In genomic region chr5:93246093-93246855, GRCh38 we compare ENCODE assay signal across 10 cellular contexts.
DNase-seq lines count a peak whose midpoint lies in the region; ATAC-seq and TF ChIP-seq lines count a peak whose summit lies in the region.
"Had no signal": no experiment of that assay in that cellular context is flagged by ENCODE, and none has a peak within 500 bp of the region (broad histone marks: within the 10 kb centered on the region; RNA-seq: fewer than 3 reads in every experiment).

No MANE protein-coding gene starts in this region.

- H3K4me2 ChIP-seq in HCT116 (ENCODE audit: low read length) = no peak overlapping the region

- TF ChIP-seq POLR2A in HCT116 (IDR thresholded peaks at IDR 0.05; ENCODE audit: borderline replicate concordance, extremely low read depth, insufficient read depth, insufficient read length) (no peak), heart left ventricle (IDR thresholded peaks at IDR 0.05) (no peak)

- no peaks in the 10 kb centered on the region for H3K79me2 ChIP-seq in HCT116 (ENCODE audit: insufficient read depth, low read length)

- H3K36me3 Mint-ChIP-seq in CD4-positive, alpha-beta memory T cell = no peaks in the 10 kb centered on the region

- no peaks in the 10 kb centered on the region for H3K4me1 Mint-ChIP-seq in CD4-positive, alpha-beta memory T cell

- H2AFZ ChIP-seq in HCT116 (ENCODE audit: low read depth, low read length, poor library complexity, severe bottlenecking) = no peak overlapping the region

- no TSS peak for BruUV-seq in HCT116 (replicated peaks; lab: Mats Ljungman, UMichigan)

- no peak for TF ChIP-seq RAD21 in HCT116 (IDR thresholded peaks at IDR 0.05; ENCODE audit: low read depth)

- ATAC-seq in HCT116 (no peak), heart left ventricle (peak; percentile 42 to 63 (median 50)), sciatic nerve (peak; percentile 72), GM19023 (IDR thresholded peaks at IDR 0.05; ENCODE audit: unreplicated experiment) (no peak), HG03469 (IDR thresholded peaks at IDR 0.05; ENCODE audit: unreplicated experiment) (no peak)
- ATAC-seq: esophagus mucosa had no signal

- DNase-seq in HCT116 (ENCODE audit: low read depth, low spot score) (no peak), RPMI7951 (ENCODE audit: low read depth) (peak; percentile 56), heart left ventricle (peak in 1 of 5 donors; percentile 14), sciatic nerve (ENCODE audit: low spot score) (no peak)
- no peak for DNase-seq in CD4-positive, alpha-beta memory T cell
- DNase-seq in activated T-cell treated with anti-CD3 and anti-CD28 coated beads, Interleukin-2, amount 50 U/mL, for 1 hour = no peak
- DNase-seq: T1000 had no signal

- POLR2A ChIA-PET in HCT116 (lab: Charles Lee) = no interaction called here
- POLR2A ChIA-PET in CD4-positive, alpha-beta memory T cell (lab: Charles Lee; ENCODE audit: partially characterized antibody) = no interaction called here

- no peak overlapping the region for H3K9ac ChIP-seq in HCT116 (ENCODE audit: low read length)

- no peak overlapping the region for H3K4me3 ChIP-seq in HCT116 (replicated peaks in 1 of 2; ENCODE audit: low read depth in 1 of 2, low read length in 2 of 2)
- no peak overlapping the region for H3K4me3 ChIP-seq in heart left ventricle
- no peak overlapping the region for H3K4me3 ChIP-seq in CD4-positive, alpha-beta memory T cell (ENCODE audit: low read length in 2 of 2)

- CTCF ChIA-PET in HCT116 (lab: Charles Lee) = no interaction called here
- CTCF ChIA-PET in CD4-positive, alpha-beta memory T cell (lab: Charles Lee; ENCODE audit: partially characterized antibody) = no interaction called here

- intact Hi-C loops in HCT116 (cut with micrococcal nuclease) = no loop called here
- intact Hi-C loops in heart left ventricle (cut with DNase I) = no loop called here
- intact Hi-C loops in sciatic nerve (cut with DNase I) = no loop called here
- intact Hi-C loops in CD4-positive, alpha-beta memory T cell (cut with micrococcal nuclease) = no loop called here

- H3K9me3 ChIP-seq in HCT116 (ENCODE audit: control insufficient read depth in 1 of 2, insufficient read depth in 1 of 2, low read depth in 1 of 2, low read length in 2 of 2) = no peaks in the 10 kb centered on the region
- no peaks in the 10 kb centered on the region for H3K9me3 ChIP-seq in heart left ventricle
- no peaks in the 10 kb centered on the region for H3K9me3 ChIP-seq in CD4-positive, alpha-beta memory T cell (ENCODE audit: control insufficient read depth in 1 of 2, low read length in 2 of 2)

- H4K20me1 ChIP-seq in HCT116 (ENCODE audit: insufficient read depth) = no peaks in the 10 kb centered on the region

- no peaks in the 10 kb centered on the region for H3K27me3 Mint-ChIP-seq in CD4-positive, alpha-beta memory T cell

- no peaks in the 10 kb centered on the region for H3K36me3 ChIP-seq in HCT116 (ENCODE audit: control insufficient read depth in 1 of 2, insufficient read depth in 2 of 2, low read length in 2 of 2)
- no peaks in the 10 kb centered on the region for H3K36me3 ChIP-seq in heart left ventricle
- H3K36me3 ChIP-seq in CD4-positive, alpha-beta memory T cell (ENCODE audit: insufficient read depth, low read length) = no peaks in the 10 kb centered on the region

- H3K27ac Mint-ChIP-seq in CD4-positive, alpha-beta memory T cell = no peak overlapping the region

- H3K4me1 ChIP-seq in HCT116 (ENCODE audit: control insufficient read depth in 1 of 2, insufficient read depth in 2 of 2, low read length in 2 of 2) (peaks cover 22 to 39% of the 10 kb centered on the region in 2 experiments), heart left ventricle (peaks cover 0 to 10% (median 0%) of the 10 kb centered on the region in 12 donors)
- H3K4me1 ChIP-seq in CD4-positive, alpha-beta memory T cell (ENCODE audit: insufficient read depth, low read length) = no peaks in the 10 kb centered on the region

- no peak overlapping the region for H3K4me3 Mint-ChIP-seq in CD4-positive, alpha-beta memory T cell

- no peaks in the 10 kb centered on the region for H3K9me2 ChIP-seq in HCT116 (ENCODE audit: insufficient read depth)

- TF ChIP-seq CTCF in HCT116 (IDR thresholded peaks at IDR 0.05 in 2 of 3, conservative IDR thresholded peaks at IDR 0.05 in 1 of 3; ENCODE audit: borderline replicate concordance in 1 of 3, insufficient read depth in 1 of 3, low read depth in 2 of 3, low read length in 2 of 3) = no peak
- no peak for TF ChIP-seq CTCF in heart left ventricle (IDR thresholded peaks at IDR 0.05)

- RAD21 ChIA-PET in HCT116 (lab: Charles Lee; ENCODE audit: low non-redundant PET in 1 of 2, low total read pairs in 2 of 2, uncharacterized antibody in 2 of 2, unreplicated experiment in 2 of 2) = no interaction called here

- peaks cover 0 to 3% (median 0%) of the 10 kb centered on the region in 8 donors for H3K9me3 Mint-ChIP-seq in CD4-positive, alpha-beta memory T cell

- 55 to 62% (median 59%) methylated on average over 6 of the region's 6 CpGs for WGBS in heart left ventricle, 4 donors

- peak overlapping the region; percentile 55 for H3K27ac ChIP-seq in HCT116 (ENCODE audit: low read depth, low read length)
- H3K27ac ChIP-seq in heart left ventricle = peak overlapping the region in 6 of 12 donors; percentile 6 to 45 (median 12)
- no peak overlapping the region for H3K27ac ChIP-seq in CD4-positive, alpha-beta memory T cell (ENCODE audit: low read depth, low read length)

- H3K27me3 ChIP-seq in HCT116 (ENCODE audit: insufficient read depth, low read length) (no peaks in the 10 kb centered on the region), heart left ventricle (no peaks in the 10 kb centered on the region)
- no peaks in the 10 kb centered on the region for H3K27me3 ChIP-seq in CD4-positive, alpha-beta memory T cell (ENCODE audit: insufficient read depth, low read length)

TF ChIP-seq in HCT116, 20 proteins besides CTCF, POLR2A, EP300 and RAD21:
- TF ChIP-seq MAX (IDR thresholded peaks at IDR 0.05) (no peak), SRF (IDR thresholded peaks at IDR 0.05; ENCODE audit: low read depth) (no peak), EZH2 (IDR thresholded peaks at IDR 0.05) (no peak), SIN3A (IDR thresholded peaks at IDR 0.05; ENCODE audit: low read depth) (no peak), ZBTB33 (IDR thresholded peaks at IDR 0.05; ENCODE audit: extremely low read depth, insufficient replicate concordance, low read length) (no peak), REST (IDR thresholded peaks at IDR 0.05; ENCODE audit: low read depth) (peak; percentile 22; the same call in 1 of the 2 replicates)
- TF ChIP-seq, protein P1, sequence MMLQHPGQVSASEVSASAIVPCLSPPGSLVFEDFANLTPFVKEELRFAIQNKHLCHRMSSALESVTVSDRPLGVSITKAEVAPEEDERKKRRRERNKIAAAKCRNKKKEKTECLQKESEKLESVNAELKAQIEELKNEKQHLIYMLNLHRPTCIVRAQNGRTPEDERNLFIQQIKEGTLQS (IDR thresholded peaks at IDR 0.05) = no peak
TF ChIP-seq in HCT116: peak in this region for 1.

Comparison
In these comparisons a context has a peak if more than half of its experiments do, and no peak if none do; other contexts are left out.
1. ATAC-seq: peak in heart left ventricle (4 of 4) and sciatic nerve (single experiment); none in HCT116 (single experiment), GM19023 (single experiment) and HG03469 (single experiment).